ENCODE assay signal across 14 cellular contexts in genomic region chr9:82424599-82424998, GRCh38.
DNase-seq lines count a peak whose midpoint lies in the region; ATAC-seq and TF ChIP-seq lines count a peak whose summit lies in the region.
"Had no signal": no experiment of that assay in that cellular context is flagged by ENCODE, and none has a peak within 500 bp of the region (broad histone marks: within the 10 kb centered on the region; RNA-seq: fewer than 3 reads in every experiment).

No MANE protein-coding gene starts in this region.

- H3K4me3 ChIP-seq in transverse colon (no peak overlapping the region), GM23338 (no peak overlapping the region)

- H3K79me2 ChIP-seq in GM23338 (replicated peaks; ENCODE audit: insufficient read depth): no peaks in the 10 kb centered on the region

- peak; percentile 38 for DNase-seq in NCI-H226
- no peak for DNase-seq in left colon
- DNase-seq in transverse colon: no peak
- DNase-seq in NAMALWA (ENCODE audit: low spot score): no peak
- DNase-seq in GM23338 (ENCODE audit: low spot score): no peak
- no peak for DNase-seq in NCI-H1092 treated with DMSO at 0.1 percent for 48 hours (lab: John Stamatoyannopoulos, UW)
- DNase-seq: C1 segment of cervical spinal cord; Calu3; CD4-positive, alpha-beta memory T cell; COR-L47; DMS53; DMS79 treated with DMSO at 0.1 percent for 48 hours; H7 had no signal

- intact Hi-C loops in left colon (cut with DNase I, micrococcal nuclease) (no loop called here), transverse colon (cut with DNase I; ENCODE audit: low total_unique reads) (no loop called here)

- no peak overlapping the region for H2AFZ ChIP-seq in GM23338

- H3K27ac ChIP-seq in transverse colon (peak overlapping the region; percentile 15 to 70 (median 42)), GM23338 (ENCODE audit: low read depth) (no peak overlapping the region)

- H3K27ac Mint-ChIP-seq in GM23338: no peak overlapping the region
- H3K27ac Mint-ChIP-seq: CD4-positive, alpha-beta memory T cell had no signal

- no peak overlapping the region for H3K4me3 Mint-ChIP-seq in GM23338
- H3K4me3 Mint-ChIP-seq: CD4-positive, alpha-beta memory T cell had no signal

- H3K27me3 ChIP-seq in transverse colon (no peaks in the 10 kb centered on the region), GM23338 (ENCODE audit: insufficient read depth) (no peaks in the 10 kb centered on the region)

- no peaks in the 10 kb centered on the region for H3K4me1 Mint-ChIP-seq in GM23338
- H3K4me1 Mint-ChIP-seq: CD4-positive, alpha-beta memory T cell had no signal

- H3F3A ChIP-seq in GM23338 (replicated peaks; ENCODE audit: low read depth): no peaks in the 10 kb centered on the region

- TF ChIP-seq CTCF in transverse colon (IDR thresholded peaks at IDR 0.05) (peak in 1 of 5 experiments; percentile 9), GM23338 (conservative IDR thresholded peaks at IDR 0.05; ENCODE audit: low read depth in 2 of 2) (no peak)

- no peaks in the 10 kb centered on the region for H4K20me1 ChIP-seq in GM23338 (replicated peaks; ENCODE audit: insufficient read depth)

- H3K36me3 ChIP-seq in transverse colon (no peaks in the 10 kb centered on the region), GM23338 (ENCODE audit: insufficient read depth) (no peaks in the 10 kb centered on the region)

- H3K4me1 ChIP-seq in transverse colon (peaks cover 0 to 29% (median 20%) of the 10 kb centered on the region in 4 donors), GM23338 (ENCODE audit: insufficient read depth) (no peaks in the 10 kb centered on the region)

- in situ Hi-C loops in transverse colon (cut with MboI; ENCODE audit: low pct_ligation_motif_present in 1 of 4, low pct_unique_long_range_greater_than_20kb in 1 of 4, low sequenced_read_pairs in 3 of 4): loop anchor here in 1 of 4 donors (25.0 kb wide), 1 partner anchor 88 kb away; no protein-coding TSS in a partner anchor

- no peak for TF ChIP-seq POLR2A in transverse colon (IDR thresholded peaks at IDR 0.05)

- H3K27me3 Mint-ChIP-seq in GM23338 (ENCODE audit: insufficient read depth, low read depth, poor library complexity): peaks cover 4% of the 10 kb centered on the region
- H3K27me3 Mint-ChIP-seq: CD4-positive, alpha-beta memory T cell had no signal

- peaks cover 7% of the 10 kb centered on the region; the same call in 2 of the 3 replicates for H3K9me3 Mint-ChIP-seq in GM23338

- no peaks in the 10 kb centered on the region; the same call in 1 of the 2 replicates for H3K9me2 ChIP-seq in GM23338 (ENCODE audit: insufficient read depth)

- peak; percentile 62 for ATAC-seq in left colon
- no peak for ATAC-seq in GM23338
- ATAC-seq: HCT116 had no signal

- no peaks in the 10 kb centered on the region for H3K9me3 ChIP-seq in transverse colon

- H3K4me2 ChIP-seq in GM23338: no peak overlapping the region

- no peak for TF ChIP-seq EP300 in transverse colon (IDR thresholded peaks at IDR 0.05; ENCODE audit: low read depth)

- no peaks in the 10 kb centered on the region for H3K36me3 Mint-ChIP-seq in GM23338 (ENCODE audit: low read depth)
- H3K36me3 Mint-ChIP-seq: CD4-positive, alpha-beta memory T cell had no signal

TF ChIP-seq in GM23338, 12 proteins besides CTCF, POLR2A, EP300 and RAD21 (continues in another document):
- TF ChIP-seq JUNB (IDR thresholded peaks at IDR 0.05; ENCODE audit: unreplicated experiment): no peak
- TF ChIP-seq, protein P1, sequence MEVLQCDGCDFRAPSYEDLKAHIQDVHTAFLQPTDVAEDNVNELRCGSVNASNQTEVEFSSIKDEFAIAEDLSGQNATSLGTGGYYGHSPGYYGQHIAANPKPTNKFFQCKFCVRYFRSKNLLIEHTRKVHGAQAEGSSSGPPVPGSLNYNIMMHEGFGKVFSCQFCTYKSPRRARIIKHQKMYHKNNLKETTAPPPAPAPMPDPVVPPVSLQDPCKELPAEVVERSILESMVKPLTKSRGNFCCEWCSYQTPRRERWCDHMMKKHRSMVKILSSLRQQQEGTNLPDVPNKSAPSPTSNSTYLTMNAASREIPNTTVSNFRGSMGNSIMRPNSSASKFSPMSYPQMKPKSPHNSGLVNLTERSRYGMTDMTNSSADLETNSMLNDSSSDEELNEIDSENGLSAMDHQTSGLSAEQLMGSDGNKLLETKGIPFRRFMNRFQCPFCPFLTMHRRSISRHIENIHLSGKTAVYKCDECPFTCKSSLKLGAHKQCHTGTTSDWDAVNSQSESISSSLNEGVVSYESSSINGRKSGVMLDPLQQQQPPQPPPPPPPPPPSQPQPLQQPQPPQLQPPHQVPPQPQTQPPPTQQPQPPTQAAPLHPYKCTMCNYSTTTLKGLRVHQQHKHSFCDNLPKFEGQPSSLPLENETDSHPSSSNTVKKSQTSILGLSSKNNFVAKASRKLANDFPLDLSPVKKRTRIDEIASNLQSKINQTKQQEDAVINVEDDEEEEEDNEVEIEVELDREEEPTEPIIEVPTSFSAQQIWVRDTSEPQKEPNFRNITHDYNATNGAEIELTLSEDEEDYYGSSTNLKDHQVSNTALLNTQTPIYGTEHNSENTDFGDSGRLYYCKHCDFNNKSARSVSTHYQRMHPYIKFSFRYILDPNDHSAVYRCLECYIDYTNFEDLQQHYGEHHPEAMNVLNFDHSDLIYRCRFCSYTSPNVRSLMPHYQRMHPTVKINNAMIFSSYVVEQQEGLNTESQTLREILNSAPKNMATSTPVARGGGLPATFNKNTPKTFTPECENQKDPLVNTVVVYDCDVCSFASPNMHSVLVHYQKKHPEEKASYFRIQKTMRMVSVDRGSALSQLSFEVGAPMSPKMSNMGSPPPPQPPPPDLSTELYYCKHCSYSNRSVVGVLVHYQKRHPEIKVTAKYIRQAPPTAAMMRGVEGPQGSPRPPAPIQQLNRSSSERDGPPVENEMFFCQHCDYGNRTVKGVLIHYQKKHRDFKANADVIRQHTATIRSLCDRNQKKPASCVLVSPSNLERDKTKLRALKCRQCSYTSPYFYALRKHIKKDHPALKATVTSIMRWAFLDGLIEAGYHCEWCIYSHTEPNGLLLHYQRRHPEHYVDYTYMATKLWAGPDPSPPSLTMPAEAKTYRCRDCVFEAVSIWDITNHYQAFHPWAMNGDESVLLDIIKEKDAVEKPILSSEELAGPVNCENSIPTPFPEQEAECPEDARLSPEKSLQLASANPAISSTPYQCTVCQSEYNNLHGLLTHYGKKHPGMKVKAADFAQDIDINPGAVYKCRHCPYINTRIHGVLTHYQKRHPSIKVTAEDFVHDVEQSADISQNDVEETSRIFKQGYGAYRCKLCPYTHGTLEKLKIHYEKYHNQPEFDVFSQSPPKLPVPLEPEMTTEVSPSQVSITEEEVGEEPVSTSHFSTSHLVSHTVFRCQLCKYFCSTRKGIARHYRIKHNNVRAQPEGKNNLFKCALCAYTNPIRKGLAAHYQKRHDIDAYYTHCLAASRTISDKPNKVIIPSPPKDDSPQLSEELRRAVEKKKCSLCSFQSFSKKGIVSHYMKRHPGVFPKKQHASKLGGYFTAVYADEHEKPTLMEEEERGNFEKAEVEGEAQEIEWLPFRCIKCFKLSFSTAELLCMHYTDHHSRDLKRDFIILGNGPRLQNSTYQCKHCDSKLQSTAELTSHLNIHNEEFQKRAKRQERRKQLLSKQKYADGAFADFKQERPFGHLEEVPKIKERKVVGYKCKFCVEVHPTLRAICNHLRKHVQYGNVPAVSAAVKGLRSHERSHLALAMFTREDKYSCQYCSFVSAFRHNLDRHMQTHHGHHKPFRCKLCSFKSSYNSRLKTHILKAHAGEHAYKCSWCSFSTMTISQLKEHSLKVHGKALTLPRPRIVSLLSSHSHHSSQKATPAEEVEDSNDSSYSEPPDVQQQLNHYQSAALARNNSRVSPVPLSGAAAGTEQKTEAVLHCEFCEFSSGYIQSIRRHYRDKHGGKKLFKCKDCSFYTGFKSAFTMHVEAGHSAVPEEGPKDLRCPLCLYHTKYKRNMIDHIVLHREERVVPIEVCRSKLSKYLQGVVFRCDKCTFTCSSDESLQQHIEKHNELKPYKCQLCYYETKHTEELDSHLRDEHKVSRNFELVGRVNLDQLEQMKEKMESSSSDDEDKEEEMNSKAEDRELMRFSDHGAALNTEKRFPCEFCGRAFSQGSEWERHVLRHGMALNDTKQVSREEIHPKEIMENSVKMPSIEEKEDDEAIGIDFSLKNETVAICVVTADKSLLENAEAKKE (CRISPR knock-in tag; IDR thresholded peaks at IDR 0.05): no peak
- no peak for TF ChIP-seq EZH2 (IDR thresholded peaks at IDR 0.05; ENCODE audit: low read depth, unreplicated experiment)
- TF ChIP-seq, protein P2, sequence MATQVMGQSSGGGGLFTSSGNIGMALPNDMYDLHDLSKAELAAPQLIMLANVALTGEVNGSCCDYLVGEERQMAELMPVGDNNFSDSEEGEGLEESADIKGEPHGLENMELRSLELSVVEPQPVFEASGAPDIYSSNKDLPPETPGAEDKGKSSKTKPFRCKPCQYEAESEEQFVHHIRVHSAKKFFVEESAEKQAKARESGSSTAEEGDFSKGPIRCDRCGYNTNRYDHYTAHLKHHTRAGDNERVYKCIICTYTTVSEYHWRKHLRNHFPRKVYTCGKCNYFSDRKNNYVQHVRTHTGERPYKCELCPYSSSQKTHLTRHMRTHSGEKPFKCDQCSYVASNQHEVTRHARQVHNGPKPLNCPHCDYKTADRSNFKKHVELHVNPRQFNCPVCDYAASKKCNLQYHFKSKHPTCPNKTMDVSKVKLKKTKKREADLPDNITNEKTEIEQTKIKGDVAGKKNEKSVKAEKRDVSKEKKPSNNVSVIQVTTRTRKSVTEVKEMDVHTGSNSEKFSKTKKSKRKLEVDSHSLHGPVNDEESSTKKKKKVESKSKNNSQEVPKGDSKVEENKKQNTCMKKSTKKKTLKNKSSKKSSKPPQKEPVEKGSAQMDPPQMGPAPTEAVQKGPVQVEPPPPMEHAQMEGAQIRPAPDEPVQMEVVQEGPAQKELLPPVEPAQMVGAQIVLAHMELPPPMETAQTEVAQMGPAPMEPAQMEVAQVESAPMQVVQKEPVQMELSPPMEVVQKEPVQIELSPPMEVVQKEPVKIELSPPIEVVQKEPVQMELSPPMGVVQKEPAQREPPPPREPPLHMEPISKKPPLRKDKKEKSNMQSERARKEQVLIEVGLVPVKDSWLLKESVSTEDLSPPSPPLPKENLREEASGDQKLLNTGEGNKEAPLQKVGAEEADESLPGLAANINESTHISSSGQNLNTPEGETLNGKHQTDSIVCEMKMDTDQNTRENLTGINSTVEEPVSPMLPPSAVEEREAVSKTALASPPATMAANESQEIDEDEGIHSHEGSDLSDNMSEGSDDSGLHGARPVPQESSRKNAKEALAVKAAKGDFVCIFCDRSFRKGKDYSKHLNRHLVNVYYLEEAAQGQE (IDR thresholded peaks at IDR 0.05; ENCODE audit: unreplicated experiment): no peak
- no peak for TF ChIP-seq ETS1 (IDR thresholded peaks at IDR 0.05)
- TF ChIP-seq CREB1 (CRISPR knock-in tag; IDR thresholded peaks at IDR 0.05; ENCODE audit: low read depth): no peak
